ENCODE assay signal across 10 cellular contexts in genomic region chr5:112491257-112491656, GRCh38.
DNase-seq lines count a peak whose midpoint lies in the region; ATAC-seq and TF ChIP-seq lines count a peak whose summit lies in the region.
"Had no signal": no experiment of that assay in that cellular context is flagged by ENCODE, and none has a peak within 500 bp of the region (broad histone marks: within the 10 kb centered on the region; RNA-seq: fewer than 3 reads in every experiment).

No MANE protein-coding gene starts in this region.

- WGBS in IMR-90 (ENCODE audit: extremely low coverage in 2 of 2, insufficient read length in 1 of 2), 2 experiments, result no CpG with 5 or more reads among the region's 5 CpGs

- H3K18ac ChIP-seq in IMR-90 (ENCODE audit: low read depth, low read length), result no peak overlapping the region

- no peaks in the 10 kb centered on the region for H3K9me3 ChIP-seq in IMR-90 (ENCODE audit: control insufficient read depth, insufficient read depth, low read length)

- H4K91ac ChIP-seq in IMR-90 (ENCODE audit: insufficient read depth, low read depth, low read length), result no peak overlapping the region

- H2BK120ac ChIP-seq in IMR-90 (ENCODE audit: low read depth, low read length), result no peak overlapping the region

- no peak overlapping the region for H3K9ac ChIP-seq in IMR-90 (ENCODE audit: low read depth, low read length)

- no TSS peak for BruUV-seq in IMR-90 (replicated peaks; lab: Mats Ljungman, UMichigan)

- no peaks in the 10 kb centered on the region for H4K20me1 ChIP-seq in IMR-90 (ENCODE audit: insufficient read depth, low read length)

- no peak overlapping the region for H2BK5ac ChIP-seq in IMR-90 (ENCODE audit: low read depth, low read length, poor library complexity, severe bottlenecking)

- no peak overlapping the region for H3K14ac ChIP-seq in IMR-90 (replicated peaks; ENCODE audit: low read depth, low read length)

- TF ChIP-seq CTCF in IMR-90 (conservative IDR thresholded peaks at IDR 0.05; ENCODE audit: low read depth, low read length) (0 out of 2 replicates have a peak, but pooled peaks have one; percentile 23), brain microvascular endothelial cell (IDR thresholded peaks at IDR 0.05; ENCODE audit: low read depth, low read length, missing control alignments) (peak; percentile 56)

- H3K9me1 ChIP-seq in IMR-90 (ENCODE audit: insufficient read depth, low read length), result no peaks in the 10 kb centered on the region

- CTCF ChIA-PET in IMR-90 (lab: Yijun Ruan, JAX), result no interaction called here

- dilution Hi-C loops in IMR-90 (cut with HindIII; ENCODE audit: low sequenced_read_pairs, unreplicated experiment), result no loop called here

- H2AFZ ChIP-seq in IMR-90 (replicated peaks; ENCODE audit: low read length, poor library complexity), result no peak overlapping the region

- DNase-seq in ELR (ENCODE audit: low read depth) (peak; percentile 42), IMR-90 (peak; percentile 1), brain microvascular endothelial cell (no peak), myocyte (ENCODE audit: low read depth) (peak; percentile 13), occipital lobe (lab: John Stamatoyannopoulos, UW) (no peak), GM03348 (ENCODE audit: low spot score) (no peak)
- DNase-seq: activated T-cell treated with anti-CD3 and anti-CD28 coated beads, Interleukin-2, amount 50 U/mL, for 24 hours; naive thymus-derived CD4-positive, alpha-beta T cell had no signal

- no peak overlapping the region for H3K27ac ChIP-seq in IMR-90 (ENCODE audit: insufficient read depth, low read length)
- H3K27ac ChIP-seq in brain microvascular endothelial cell, result no peak overlapping the region

- H3K56ac ChIP-seq in IMR-90 (ENCODE audit: extremely low read depth, insufficient read depth, low read length), result no peak overlapping the region

- no peak overlapping the region for H2BK15ac ChIP-seq in IMR-90 (ENCODE audit: low read depth, low read length)

- H3K36me3 ChIP-seq in IMR-90 (ENCODE audit: control insufficient read depth, insufficient read depth, low read length), result no peaks in the 10 kb centered on the region
- no peaks in the 10 kb centered on the region for H3K36me3 ChIP-seq in brain microvascular endothelial cell (replicated peaks)

- in situ Hi-C loops in IMR-90 (cut with MboI; ENCODE audit: low sequenced_read_pairs) (no loop called here), brain microvascular endothelial cell (cut with HindIII; ENCODE audit: low pct_ligation_motif_present, low sequenced_read_pairs) (no loop called here)

- no peak overlapping the region for H3K4ac ChIP-seq in IMR-90 (ENCODE audit: low read depth, low read length)

- TF ChIP-seq RAD21 in IMR-90 (IDR thresholded peaks at IDR 0.05; ENCODE audit: low read length), result no peak

- no peak for TF ChIP-seq POLR2A in IMR-90 (IDR thresholded peaks at IDR 0.05; ENCODE audit: low read depth, low read length)

- no peak overlapping the region for H2BK20ac ChIP-seq in IMR-90 (ENCODE audit: low read depth, low read length)

- no peak overlapping the region for H4K8ac ChIP-seq in IMR-90 (ENCODE audit: low read depth in 2 of 2, low read length in 2 of 2)

- H3K4me2 ChIP-seq in IMR-90 (ENCODE audit: low read depth, low read length), result no peak overlapping the region

- no peak overlapping the region for H2AK9ac ChIP-seq in IMR-90 (replicated peaks; ENCODE audit: low read depth, low read length, poor library complexity)

- no peaks in the 10 kb centered on the region for H3K79me1 ChIP-seq in IMR-90 (ENCODE audit: low read depth in 1 of 2, low read length in 2 of 2)

- H3K27me3 ChIP-seq in IMR-90 (ENCODE audit: control insufficient read depth, insufficient read depth, low read length), result no peaks in the 10 kb centered on the region
- H3K27me3 ChIP-seq in brain microvascular endothelial cell (replicated peaks), result no peaks in the 10 kb centered on the region

- no peak overlapping the region for H2AK5ac ChIP-seq in IMR-90 (ENCODE audit: low read depth, low read length)

- no peaks in the 10 kb centered on the region for H3K4me1 ChIP-seq in IMR-90 (ENCODE audit: control insufficient read depth, insufficient read depth, low read length)

- POLR2A ChIA-PET in IMR-90 (lab: Charles Lee; ENCODE audit: unreplicated experiment), result no interaction called here

- H3K23ac ChIP-seq in IMR-90 (ENCODE audit: low read depth, low read length), result no peak overlapping the region

- no peak overlapping the region for H3K4me3 ChIP-seq in IMR-90 (ENCODE audit: insufficient read depth, low read depth, low read length)
- H3K4me3 ChIP-seq in brain microvascular endothelial cell (ENCODE audit: low read depth, low read length), result no peak overlapping the region

- H4K5ac ChIP-seq in IMR-90 (ENCODE audit: low read depth, low read length), result no peak overlapping the region

- intact Hi-C loops in IMR-90 (cut with micrococcal nuclease), result no loop called here

- ATAC-seq in IMR-90 (ENCODE audit: low read depth) (no peak), GM21825 (IDR thresholded peaks at IDR 0.05; ENCODE audit: unreplicated experiment) (no peak), HG03571 (IDR thresholded peaks at IDR 0.05; ENCODE audit: unreplicated experiment) (no peak)
- ATAC-seq: naive thymus-derived CD4-positive, alpha-beta T cell had no signal

TF ChIP-seq in IMR-90, 13 proteins besides CTCF, POLR2A, EP300 and RAD21:
- TF ChIP-seq CEBPB (IDR thresholded peaks at IDR 0.05; ENCODE audit: low read depth, low read length) (no peak), NFE2L2 (IDR thresholded peaks at IDR 0.05; ENCODE audit: low read depth, low read length) (no peak), MAZ (IDR thresholded peaks at IDR 0.05; ENCODE audit: borderline replicate concordance, low read depth, low read length) (no peak), MXI1 (IDR thresholded peaks at IDR 0.05; ENCODE audit: borderline replicate concordance, low read depth, low read length) (no peak), USF2 (IDR thresholded peaks at IDR 0.05; ENCODE audit: low read depth, low read length) (no peak), RFX5 (IDR thresholded peaks at IDR 0.05; ENCODE audit: low read depth, low read length) (no peak), MAFK (IDR thresholded peaks at IDR 0.05; ENCODE audit: low read depth, low read length) (no peak), BHLHE40 (IDR thresholded peaks at IDR 0.05; ENCODE audit: low read depth, low read length) (no peak), SMC3 (IDR thresholded peaks at IDR 0.05; ENCODE audit: low read depth, low read length) (no peak), FOS (IDR thresholded peaks at IDR 0.05; ENCODE audit: low read depth, low read length) (no peak), CHD1 (IDR thresholded peaks at IDR 0.05; ENCODE audit: low read depth, low read length) (no peak)
- TF ChIP-seq, protein P1, sequence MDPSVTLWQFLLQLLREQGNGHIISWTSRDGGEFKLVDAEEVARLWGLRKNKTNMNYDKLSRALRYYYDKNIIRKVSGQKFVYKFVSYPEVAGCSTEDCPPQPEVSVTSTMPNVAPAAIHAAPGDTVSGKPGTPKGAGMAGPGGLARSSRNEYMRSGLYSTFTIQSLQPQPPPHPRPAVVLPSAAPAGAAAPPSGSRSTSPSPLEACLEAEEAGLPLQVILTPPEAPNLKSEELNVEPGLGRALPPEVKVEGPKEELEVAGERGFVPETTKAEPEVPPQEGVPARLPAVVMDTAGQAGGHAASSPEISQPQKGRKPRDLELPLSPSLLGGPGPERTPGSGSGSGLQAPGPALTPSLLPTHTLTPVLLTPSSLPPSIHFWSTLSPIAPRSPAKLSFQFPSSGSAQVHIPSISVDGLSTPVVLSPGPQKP (IDR thresholded peaks at IDR 0.05; ENCODE audit: borderline replicate concordance, low read depth, low read length), result no peak
TF ChIP-seq in IMR-90: peak in this region for 0.

Comparison
In these comparisons a context has a peak if more than half of its experiments do, and no peak if none do; other contexts are left out.
1. DNase-seq: peak in ELR (single experiment), IMR-90 (single experiment) and myocyte (single experiment); none in brain microvascular endothelial cell (single experiment), occipital lobe (single experiment) and GM03348 (single experiment).